Comparison of ENCODE assay signal across 30 cellular contexts in the genomic region with DNA sequence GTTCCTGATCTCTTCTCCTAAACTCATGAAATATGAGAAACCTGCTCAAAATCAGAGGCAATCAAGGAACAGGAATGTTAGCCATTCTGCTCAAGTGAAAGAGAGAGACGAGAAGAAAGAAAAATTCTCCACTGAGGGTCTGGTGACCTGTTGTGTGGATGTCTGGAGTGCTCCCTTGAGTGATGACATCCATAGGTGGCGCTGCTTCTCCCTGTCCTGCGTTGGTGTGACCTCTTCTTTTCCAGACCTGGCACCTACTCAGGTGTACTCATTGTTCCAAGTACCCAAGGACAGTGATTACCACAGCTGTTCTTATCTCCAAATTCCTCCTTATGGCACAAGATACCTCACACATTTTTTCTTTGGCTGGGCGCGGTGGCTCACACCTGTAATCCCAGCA. TPM values are rescaled to one million over a fixed set of nuclear protein-coding genes. Genes with fewer than 3 reads are reported as not detected.
DNase-seq lines count a peak whose midpoint lies in the region; ATAC-seq, FAIRE-seq and TF ChIP-seq lines count a peak whose summit lies in the region.
"Had no signal": no experiment of that assay in that cellular context is flagged by ENCODE, and none has a peak within 500 bp of the region (broad histone marks: within the 10 kb centered on the region; RNA-seq: fewer than 3 reads in every experiment).

No MANE protein-coding gene starts in this region.

- TF ChIP-seq RAD21 in HepG2 (CRISPR knock-in tag; IDR thresholded peaks at IDR 0.05) = no peak

- POLR2A ChIA-PET in HepG2 (lab: Yijun Ruan, JAX) = no interaction called here

- H3K4me3 ChIP-seq in HepG2 (replicated peaks in 1 of 3; ENCODE audit: insufficient read depth in 1 of 3, low read depth in 2 of 3, low read length in 3 of 3) = no peak overlapping the region
- no peak overlapping the region for H3K4me3 ChIP-seq in right lobe of liver
- H3K4me3 ChIP-seq in WERI-Rb-1 (ENCODE audit: low read depth, low read length) = no peak overlapping the region
- no peak overlapping the region for H3K4me3 ChIP-seq in SJCRH30
- H3K4me3 ChIP-seq in mucosa of descending colon = no peak overlapping the region
- H3K4me3 ChIP-seq: A549, breast epithelium, hepatocyte, psoas muscle, sigmoid colon had no signal

- H3K9ac ChIP-seq in HepG2 (ENCODE audit: insufficient read depth, low read depth, low read length) = no peak overlapping the region

- TF ChIP-seq EP300 in HepG2 (IDR thresholded peaks at IDR 0.05; ENCODE audit: low read depth in 2 of 2, low read length in 2 of 2) (no peak), HepG2 (CRISPR knock-in tag; IDR thresholded peaks at IDR 0.05; ENCODE audit: borderline replicate concordance) (no peak)

- in situ Hi-C loops in HepG2 (cut with HindIII; ENCODE audit: extremely low pct_ligation_motif_present, low pct_unique_long_range_greater_than_20kb) = no loop called here

- BruUV-seq in HepG2 (replicated peaks; lab: Mats Ljungman, UMichigan) = no TSS peak

- TF ChIP-seq POLR2A in HepG2 (IDR thresholded peaks at IDR 0.05; ENCODE audit: insufficient read depth in 1 of 2, low read depth in 2 of 2, low read length in 2 of 2) (no peak), right lobe of liver (IDR thresholded peaks at IDR 0.05) (no peak), GM12892 (IDR thresholded peaks at IDR 0.05; ENCODE audit: low read depth, low read length) (no peak)

- CTCF ChIA-PET in HepG2 (lab: Yijun Ruan, JAX; ENCODE audit: low intra/inter-chr PET ratio, low total read pairs) = no interaction called here

- FAIRE-seq in HepG2 (lab: Jason Lieb, UNC) (no peak), GM12892 (lab: Jason Lieb, UNC) (no peak)
- FAIRE-seq: A549, D721Med, GM19239, RCC 7860, urothelium cell line had no signal

- H3K27ac ChIP-seq in HepG2 (ENCODE audit: extremely low read length, insufficient read depth, low read length) (no peak overlapping the region), right lobe of liver (no peak overlapping the region), WERI-Rb-1 (no peak overlapping the region), SJCRH30 (no peak overlapping the region)
- H3K27ac ChIP-seq: A549, breast epithelium, hepatocyte, HL-60, psoas muscle, sigmoid colon had no signal

- WGBS in HepG2 (ENCODE audit: low lambda C conversion rate) = 91% methylated on average over 5 of the region's 5 CpGs
- 100% methylated on average over 1 of the region's 5 CpGs for WGBS in right lobe of liver (ENCODE audit: insufficient coverage, low coverage, low lambda C conversion rate, missing lambda C conversion rate)

- no peaks in the 10 kb centered on the region; a peak in 1 of 5 replicates for H3K27me3 ChIP-seq in HepG2 (ENCODE audit: control insufficient read depth in 1 of 2, insufficient read depth in 2 of 2, low read length in 2 of 2)
- H3K27me3 ChIP-seq in right lobe of liver = no peaks in the 10 kb centered on the region
- no peaks in the 10 kb centered on the region for H3K27me3 ChIP-seq in WERI-Rb-1 (ENCODE audit: insufficient read depth, low read depth, severe bottlenecking)
- H3K27me3 ChIP-seq in SJCRH30 = no peaks in the 10 kb centered on the region
- H3K27me3 ChIP-seq: breast epithelium, hepatocyte, sigmoid colon had no signal

- H4K20me1 ChIP-seq in HepG2 (ENCODE audit: insufficient read depth, low read length) = no peaks in the 10 kb centered on the region

- H3K4me1 ChIP-seq in HepG2 (ENCODE audit: insufficient read depth, low read length) (peaks cover 31% of the 10 kb centered on the region), right lobe of liver (peaks cover 0 to 5% (median 2%) of the 10 kb centered on the region in 4 donors), SJCRH30 (no peaks in the 10 kb centered on the region), mucosa of descending colon (ENCODE audit: low read depth) (peaks cover 6% of the 10 kb centered on the region)
- H3K4me1 ChIP-seq: A549, breast epithelium had no signal

- ATAC-seq in HepG2 (no peak), right lobe of liver (no peak), mucosa of descending colon (no peak)
- ATAC-seq: A549; left cardiac atrium; natural killer cell treated with Interleukin-12 subunit alpha and Interleukin-12 subunit beta and Interleukin-15 and Interleukin-18, amount 100 ng/mL, for 72 hours; psoas muscle; stimulated activated naive CD8-positive, alpha-beta T cell treated with anti-CD3 and anti-CD28 coated beads, Interleukin-15, amount 100 ng/mL, for 72 hours had no signal

- H3K4me2 ChIP-seq in HepG2 (ENCODE audit: low read depth, low read length) = no peak overlapping the region
- H3K4me2 ChIP-seq: A549, hepatocyte had no signal

- H3K9me3 ChIP-seq in HepG2 (ENCODE audit: low read length) (no peaks in the 10 kb centered on the region), right lobe of liver (no peaks in the 10 kb centered on the region), WERI-Rb-1 (ENCODE audit: severe bottlenecking) (no peaks in the 10 kb centered on the region), SJCRH30 (replicated peaks) (0 out of 2 replicates have a peak, but pooled peaks cover 3% of the 10 kb centered on the region), mucosa of descending colon (peaks cover 5% of the 10 kb centered on the region)
- H3K9me3 ChIP-seq: sigmoid colon had no signal

- H3K79me2 ChIP-seq in HepG2 (ENCODE audit: insufficient read depth, low read length) = peaks cover 4% of the 10 kb centered on the region

- H2AFZ ChIP-seq in HepG2 (ENCODE audit: low read length) = no peak overlapping the region
- H2AFZ ChIP-seq: hepatocyte had no signal

- no peak for TF ChIP-seq CTCF in HepG2 (CRISPR knock-in tag; IDR thresholded peaks at IDR 0.05)
- no peak for TF ChIP-seq CTCF in right lobe of liver (IDR thresholded peaks at IDR 0.05)
- peak; percentile 48 for TF ChIP-seq CTCF in WERI-Rb-1 (IDR thresholded peaks at IDR 0.05; ENCODE audit: low read depth, low read length)
- TF ChIP-seq CTCF in mucosa of descending colon (IDR thresholded peaks at IDR 0.05) = no peak

- DNase-seq in HepG2 (ENCODE audit: low spot score) (no peak), right lobe of liver (no peak), WERI-Rb-1 (peak; percentile 18), SJCRH30 (no peak), mucosa of descending colon (no peak), GM12892 (ENCODE audit: insufficient read length) (no peak)
- DNase-seq: activated CD4-positive, alpha-beta T cell treated with anti-CD3 and anti-CD28 coated beads, Interleukin-2, amount 10 ng/mL, durations not matched to agents 24 days and 14 days; activated CD8-positive, alpha-beta memory T cell treated with anti-CD3 and anti-CD28 coated beads for 24 hours; activated T-cell treated with anti-CD3 and anti-CD28 coated beads for 4 hours; CD4-positive, CD25-positive, alpha-beta regulatory T cell; immature natural killer cell; left cardiac atrium; NCI-H1417; NCI-H2029 treated with DMSO at 0.1 percent for 48 hours; NCI-H524 treated with DMSO at 0.1 percent for 48 hours; psoas muscle; SHP77 treated with DMSO at 0.1 percent for 48 hours; sigmoid colon; stimulated activated CD4-positive, alpha-beta T cell treated with anti-CD3 and anti-CD28 coated beads, Interleukin-12 subunit alpha, Interleukin-12 subunit beta, amount 100 ng/mL, for 4 hours; stimulated activated CD4-positive, alpha-beta T cell treated with anti-CD3 and anti-CD28 coated beads, Interleukin-2, amount 100 ng/mL, for 48 hours; stimulated activated naive CD8-positive, alpha-beta T cell treated with anti-CD3 and anti-CD28 coated beads, Interleukin-15, amount 100 ng/mL, for 72 hours had no signal

- H3K36me3 ChIP-seq in HepG2 (replicated peaks in 1 of 2; ENCODE audit: control insufficient read depth in 1 of 2, insufficient read depth in 2 of 2, low read length in 2 of 2) = peaks cover 13 to 40% of the 10 kb centered on the region in 2 experiments; a peak in 4 of 5 replicates
- H3K36me3 ChIP-seq in right lobe of liver = peaks cover 0 to 5% (median 1%) of the 10 kb centered on the region in 4 donors
- peaks cover 32% of the 10 kb centered on the region for H3K36me3 ChIP-seq in WERI-Rb-1
- H3K36me3 ChIP-seq in SJCRH30 = peaks cover 14% of the 10 kb centered on the region
- H3K36me3 ChIP-seq in mucosa of descending colon (ENCODE audit: low read depth) = no peaks in the 10 kb centered on the region

- intact Hi-C loops in HepG2 (cut with micrococcal nuclease; ENCODE audit: unreplicated experiment) = no loop called here
- intact Hi-C loops in right lobe of liver (cut with DNase I) = no loop called here
- intact Hi-C loops in mucosa of descending colon (cut with DNase I, micrococcal nuclease) = no loop called here

RNA-seq across cellular contexts. Expression of a gene that starts 4.0 kb away (rescaled TPM):
- total RNA-seq in HepG2 (2016; rRNA removed; fragmentation: Illumina TruSeq; extraction: Trizol) = 4.8 and 5.6 TPM in 2 replicates
- total RNA-seq in HepG2 (2016; cell fraction: cytosol; rRNA removed; fragmentation: Illumina TruSeq; extraction: Trizol; ENCODE audit: low read depth) = 0.61 and 0.79 TPM in 2 replicates
- 4.7 and 7.0 TPM in 2 replicates for total RNA-seq in HepG2 (2016; cell fraction: insoluble cytoplasmic fraction; rRNA removed; fragmentation: Illumina TruSeq; extraction: Trizol)
- total RNA-seq in HepG2 (2016; cell fraction: membrane; rRNA removed; fragmentation: Illumina TruSeq; extraction: Trizol) = 2.3 and 3.2 TPM in 2 replicates
- 4.8 and 4.9 TPM in 2 replicates for total RNA-seq in HepG2 (2016; cell fraction: nucleus; rRNA removed; fragmentation: Illumina TruSeq; extraction: Trizol)
- 2.0 and 2.2 TPM in 2 replicates for polyA plus RNA-seq in HepG2 (2011; rRNA removed)
- polyA plus RNA-seq in HepG2 (2011; cell fraction: cytosol; rRNA removed) = 0.64 and 1.9 TPM in 2 replicates
- 2.8 and 3.6 TPM in 2 replicates for polyA plus RNA-seq in HepG2 (2011; cell fraction: nucleus; rRNA removed)
- 2.2 and 2.8 TPM in 2 replicates for polyA plus RNA-seq in HepG2 (2012)
- polyA plus RNA-seq in HepG2 (2016; cell fraction: cytosol; fragmentation: Illumina TruSeq; extraction: Trizol; ENCODE audit: low read depth) = 0.11 and 0.19 TPM in 2 replicates
- polyA plus RNA-seq in HepG2 (2016; cell fraction: insoluble cytoplasmic fraction; fragmentation: Illumina TruSeq; extraction: Trizol; ENCODE audit: low read depth) = 2.9 and 3.7 TPM in 2 replicates
- polyA plus RNA-seq in HepG2 (2016; cell fraction: membrane; fragmentation: Illumina TruSeq; extraction: Trizol; ENCODE audit: low read depth) = 0.66 and 0.68 TPM in 2 replicates
- polyA plus RNA-seq in HepG2 (2016; cell fraction: nucleus; fragmentation: Illumina TruSeq; extraction: Trizol; ENCODE audit: insufficient read depth, low read depth) = 5.2 and 9.6 TPM in 2 replicates
- polyA minus RNA-seq in HepG2 (2011; rRNA and poly(A)+ RNA removed; ENCODE audit: low replicate concordance) = 0.87 and 2.0 TPM in 2 replicates
- 0.99 and 1.8 TPM in 2 replicates for polyA minus RNA-seq in HepG2 (2011; cell fraction: cytosol; rRNA and poly(A)+ RNA removed)
- 4.5 and 11.2 TPM in 2 replicates for polyA minus RNA-seq in HepG2 (2011; cell fraction: nucleus; rRNA and poly(A)+ RNA removed)
- total RNA-seq in right lobe of liver = 1 to 10 TPM in 5 of 6 experiments, under 1 TPM in 1; 0.80 to 2.4 (median 1.7) TPM
- total RNA-seq in SJCRH30 (2014; rRNA removed; shearing (Covaris generic)) = 5.9 and 6.3 TPM in 2 replicates
- total RNA-seq in mucosa of descending colon = 1 to 10 TPM; 4.7 to 8.7 (median 6.0) TPM
- polyA plus RNA-seq in GM12892 (2012; ENCODE audit: missing spikeins) = 0.87 TPM
- total RNA-seq: activated CD4-positive, alpha-beta T cell treated with anti-CD3 and anti-CD28 coated beads, Interleukin-2, amount 10 ng/mL, durations not matched to agents 24 days and 14 days had no signal

RNA-seq across cellular contexts. Expression of a gene that starts 16.1 kb away (rescaled TPM):
- total RNA-seq in HepG2 (2016; rRNA removed; fragmentation: Illumina TruSeq; extraction: Trizol) = 2.3 and 3.2 TPM in 2 replicates
- 0.20 and 0.44 TPM in 2 replicates for total RNA-seq in HepG2 (2016; cell fraction: cytosol; rRNA removed; fragmentation: Illumina TruSeq; extraction: Trizol; ENCODE audit: low read depth)
- 2.4 and 2.6 TPM in 2 replicates for total RNA-seq in HepG2 (2016; cell fraction: insoluble cytoplasmic fraction; rRNA removed; fragmentation: Illumina TruSeq; extraction: Trizol)
- total RNA-seq in HepG2 (2016; cell fraction: membrane; rRNA removed; fragmentation: Illumina TruSeq; extraction: Trizol) = 1.5 and 1.7 TPM in 2 replicates
- total RNA-seq in HepG2 (2016; cell fraction: nucleus; rRNA removed; fragmentation: Illumina TruSeq; extraction: Trizol) = 2.0 and 2.3 TPM in 2 replicates
- 1.2 and 1.7 TPM in 2 replicates for polyA plus RNA-seq in HepG2 (2011; rRNA removed)
- polyA plus RNA-seq in HepG2 (2011; cell fraction: cytosol; rRNA removed) = 0.55 and 0.69 TPM in 2 replicates
- 1.4 and 2.5 TPM in 2 replicates for polyA plus RNA-seq in HepG2 (2011; cell fraction: nucleus; rRNA removed)
- polyA plus RNA-seq in HepG2 (2012) = 1.2 and 1.4 TPM in 2 replicates
- polyA plus RNA-seq in HepG2 (2016; cell fraction: cytosol; fragmentation: Illumina TruSeq; extraction: Trizol; ENCODE audit: low read depth) = 0.06 and 0.10 TPM in 2 replicates
- polyA plus RNA-seq in HepG2 (2016; cell fraction: insoluble cytoplasmic fraction; fragmentation: Illumina TruSeq; extraction: Trizol; ENCODE audit: low read depth) = 0.89 and 1.1 TPM in 2 replicates
- polyA plus RNA-seq in HepG2 (2016; cell fraction: membrane; fragmentation: Illumina TruSeq; extraction: Trizol; ENCODE audit: low read depth) = 0.27 and 0.30 TPM in 2 replicates
- 4.6 and 4.8 TPM in 2 replicates for polyA plus RNA-seq in HepG2 (2016; cell fraction: nucleus; fragmentation: Illumina TruSeq; extraction: Trizol; ENCODE audit: insufficient read depth, low read depth)
- polyA minus RNA-seq in HepG2 (2011; rRNA and poly(A)+ RNA removed; ENCODE audit: low replicate concordance) = 0.46 and 1.2 TPM in 2 replicates
- 0.70 and 1.4 TPM in 2 replicates for polyA minus RNA-seq in HepG2 (2011; cell fraction: cytosol; rRNA and poly(A)+ RNA removed)
- polyA minus RNA-seq in HepG2 (2011; cell fraction: nucleus; rRNA and poly(A)+ RNA removed) = 1.8 and 2.2 TPM in 2 replicates
- total RNA-seq in right lobe of liver = under 1 TPM; 0.35 to 0.68 (median 0.56) TPM
- 4.0 and 4.7 TPM in 2 replicates for total RNA-seq in SJCRH30 (2014; rRNA removed; shearing (Covaris generic))
- total RNA-seq in mucosa of descending colon = 1 to 10 TPM; 1.9 to 2.3 (median 2.1) TPM
- polyA plus RNA-seq in GM12892 (2012; ENCODE audit: missing spikeins) = 1.4 TPM

RNA-seq across cellular contexts. Expression of a gene that starts 30.7 kb away (rescaled TPM):
- 6.1 and 6.2 TPM in 2 replicates for total RNA-seq in HepG2 (2016; rRNA removed; fragmentation: Illumina TruSeq; extraction: Trizol)
- 3.1 and 3.3 TPM in 2 replicates for total RNA-seq in HepG2 (2016; cell fraction: cytosol; rRNA removed; fragmentation: Illumina TruSeq; extraction: Trizol; ENCODE audit: low read depth)
- total RNA-seq in HepG2 (2016; cell fraction: insoluble cytoplasmic fraction; rRNA removed; fragmentation: Illumina TruSeq; extraction: Trizol) = 6.0 and 7.2 TPM in 2 replicates
- 5.8 and 6.4 TPM in 2 replicates for total RNA-seq in HepG2 (2016; cell fraction: membrane; rRNA removed; fragmentation: Illumina TruSeq; extraction: Trizol)
- total RNA-seq in HepG2 (2016; cell fraction: nucleus; rRNA removed; fragmentation: Illumina TruSeq; extraction: Trizol) = 3.9 and 4.8 TPM in 2 replicates
- polyA plus RNA-seq in HepG2 (2011; rRNA removed) = 2.2 TPM in 2 replicates
- 1.1 and 3.2 TPM in 2 replicates for polyA plus RNA-seq in HepG2 (2011; cell fraction: cytosol; rRNA removed)
- polyA plus RNA-seq in HepG2 (2011; cell fraction: nucleus; rRNA removed) = 2.9 and 3.3 TPM in 2 replicates
- polyA plus RNA-seq in HepG2 (2012) = 2.9 and 3.4 TPM in 2 replicates
- 0.82 and 1.3 TPM in 2 replicates for polyA plus RNA-seq in HepG2 (2016; cell fraction: cytosol; fragmentation: Illumina TruSeq; extraction: Trizol; ENCODE audit: low read depth)
- 4.0 and 4.9 TPM in 2 replicates for polyA plus RNA-seq in HepG2 (2016; cell fraction: insoluble cytoplasmic fraction; fragmentation: Illumina TruSeq; extraction: Trizol; ENCODE audit: low read depth)
- 0.93 and 1.3 TPM in 2 replicates for polyA plus RNA-seq in HepG2 (2016; cell fraction: membrane; fragmentation: Illumina TruSeq; extraction: Trizol; ENCODE audit: low read depth)
- polyA plus RNA-seq in HepG2 (2016; cell fraction: nucleus; fragmentation: Illumina TruSeq; extraction: Trizol; ENCODE audit: insufficient read depth, low read depth) = 6.0 and 8.8 TPM in 2 replicates
- 1.6 and 3.2 TPM in 2 replicates for polyA minus RNA-seq in HepG2 (2011; rRNA and poly(A)+ RNA removed; ENCODE audit: low replicate concordance)
- polyA minus RNA-seq in HepG2 (2011; cell fraction: cytosol; rRNA and poly(A)+ RNA removed) = 1.1 and 1.3 TPM in 2 replicates
- polyA minus RNA-seq in HepG2 (2011; cell fraction: nucleus; rRNA and poly(A)+ RNA removed) = 4.0 and 7.8 TPM in 2 replicates
- total RNA-seq in right lobe of liver = 1 to 10 TPM in 5 of 6 experiments, under 1 TPM in 1; 0.87 to 1.8 (median 1.2) TPM
- 6.9 and 9.2 TPM in 2 replicates for total RNA-seq in SJCRH30 (2014; rRNA removed; shearing (Covaris generic))
- 1 to 10 TPM; 1.1 to 2.9 (median 1.3) TPM for total RNA-seq in mucosa of descending colon
- polyA plus RNA-seq in GM12892 (2012; ENCODE audit: missing spikeins) = 5.3 TPM

RNA-seq across cellular contexts. Expression of a gene that starts 38.3 kb away (rescaled TPM):
- total RNA-seq in HepG2 (2016; rRNA removed; fragmentation: Illumina TruSeq; extraction: Trizol) (14.0 and 16.1 TPM in 2 replicates), right lobe of liver (10 to 100 TPM in 2 of 6 experiments, 1 to 10 TPM in 4; 6.9 to 13.6 (median 8.0) TPM), mucosa of descending colon (10 to 100 TPM; 25.5 to 38.3 (median 29.8) TPM)
- total RNA-seq in HepG2 (2016; cell fraction: cytosol; rRNA removed; fragmentation: Illumina TruSeq; extraction: Trizol; ENCODE audit: low read depth) = 1.4 and 2.7 TPM in 2 replicates
- 12.6 and 14.9 TPM in 2 replicates for total RNA-seq in HepG2 (2016; cell fraction: insoluble cytoplasmic fraction; rRNA removed; fragmentation: Illumina TruSeq; extraction: Trizol)
- total RNA-seq in HepG2 (2016; cell fraction: membrane; rRNA removed; fragmentation: Illumina TruSeq; extraction: Trizol) = 5.3 and 6.8 TPM in 2 replicates
- total RNA-seq in HepG2 (2016; cell fraction: nucleus; rRNA removed; fragmentation: Illumina TruSeq; extraction: Trizol) = 25.4 and 26.1 TPM in 2 replicates
- polyA plus RNA-seq in HepG2 (2011; rRNA removed) = 13.0 TPM in 2 replicates
- 3.7 and 5.2 TPM in 2 replicates for polyA plus RNA-seq in HepG2 (2011; cell fraction: cytosol; rRNA removed)
- 23.3 and 29.0 TPM in 2 replicates for polyA plus RNA-seq in HepG2 (2011; cell fraction: nucleus; rRNA removed)
- polyA plus RNA-seq in HepG2 (2012) = 8.6 and 12.4 TPM in 2 replicates
- 0.21 and 0.29 TPM in 2 replicates for polyA plus RNA-seq in HepG2 (2016; cell fraction: cytosol; fragmentation: Illumina TruSeq; extraction: Trizol; ENCODE audit: low read depth)
- 4.6 and 5.5 TPM in 2 replicates for polyA plus RNA-seq in HepG2 (2016; cell fraction: insoluble cytoplasmic fraction; fragmentation: Illumina TruSeq; extraction: Trizol; ENCODE audit: low read depth)
- 0.48 and 1.4 TPM in 2 replicates for polyA plus RNA-seq in HepG2 (2016; cell fraction: membrane; fragmentation: Illumina TruSeq; extraction: Trizol; ENCODE audit: low read depth)
- 58.1 and 62.2 TPM in 2 replicates for polyA plus RNA-seq in HepG2 (2016; cell fraction: nucleus; fragmentation: Illumina TruSeq; extraction: Trizol; ENCODE audit: insufficient read depth, low read depth)
- polyA minus RNA-seq in HepG2 (2011; rRNA and poly(A)+ RNA removed; ENCODE audit: low replicate concordance) = 6.4 and 10.4 TPM in 2 replicates
- polyA minus RNA-seq in HepG2 (2011; cell fraction: cytosol; rRNA and poly(A)+ RNA removed) = 4.8 and 7.7 TPM in 2 replicates
- polyA minus RNA-seq in HepG2 (2011; cell fraction: nucleus; rRNA and poly(A)+ RNA removed) = 37.5 and 48.6 TPM in 2 replicates
- total RNA-seq in SJCRH30 (2014; rRNA removed; shearing (Covaris generic)) = 18.1 and 26.3 TPM in 2 replicates
- 22.3 TPM for polyA plus RNA-seq in GM12892 (2012; ENCODE audit: missing spikeins)

RNA-seq across cellular contexts. Expression of a gene that starts 53.1 kb away (rescaled TPM):
- total RNA-seq in HepG2 (2016; rRNA removed; fragmentation: Illumina TruSeq; extraction: Trizol) (5.5 and 6.0 TPM in 2 replicates), right lobe of liver (1 to 10 TPM; 1.0 to 5.8 (median 1.8) TPM), mucosa of descending colon (1 to 10 TPM; 3.2 to 5.2 (median 3.8) TPM)
- total RNA-seq in HepG2 (2016; cell fraction: cytosol; rRNA removed; fragmentation: Illumina TruSeq; extraction: Trizol; ENCODE audit: low read depth) = 1.1 and 1.6 TPM in 2 replicates
- total RNA-seq in HepG2 (2016; cell fraction: insoluble cytoplasmic fraction; rRNA removed; fragmentation: Illumina TruSeq; extraction: Trizol) = 4.5 and 5.1 TPM in 2 replicates
- 2.8 and 3.3 TPM in 2 replicates for total RNA-seq in HepG2 (2016; cell fraction: membrane; rRNA removed; fragmentation: Illumina TruSeq; extraction: Trizol)
- total RNA-seq in HepG2 (2016; cell fraction: nucleus; rRNA removed; fragmentation: Illumina TruSeq; extraction: Trizol) = 5.5 and 6.0 TPM in 2 replicates
- 2.4 TPM in 2 replicates for polyA plus RNA-seq in HepG2 (2011; rRNA removed)
- polyA plus RNA-seq in HepG2 (2011; cell fraction: cytosol; rRNA removed) = 0.86 and 1.4 TPM in 2 replicates
- 2.3 and 3.8 TPM in 2 replicates for polyA plus RNA-seq in HepG2 (2011; cell fraction: nucleus; rRNA removed)
- polyA plus RNA-seq in HepG2 (2012) = 1.7 and 2.8 TPM in 2 replicates
- 0.20 and 0.24 TPM in 2 replicates for polyA plus RNA-seq in HepG2 (2016; cell fraction: cytosol; fragmentation: Illumina TruSeq; extraction: Trizol; ENCODE audit: low read depth)
- 3.5 and 4.2 TPM in 2 replicates for polyA plus RNA-seq in HepG2 (2016; cell fraction: insoluble cytoplasmic fraction; fragmentation: Illumina TruSeq; extraction: Trizol; ENCODE audit: low read depth)
- polyA plus RNA-seq in HepG2 (2016; cell fraction: membrane; fragmentation: Illumina TruSeq; extraction: Trizol; ENCODE audit: low read depth) = 0.80 and 1.0 TPM in 2 replicates
- 8.9 TPM in 2 replicates for polyA plus RNA-seq in HepG2 (2016; cell fraction: nucleus; fragmentation: Illumina TruSeq; extraction: Trizol; ENCODE audit: insufficient read depth, low read depth)
- polyA minus RNA-seq in HepG2 (2011; rRNA and poly(A)+ RNA removed; ENCODE audit: low replicate concordance) = 1.9 and 4.8 TPM in 2 replicates
- polyA minus RNA-seq in HepG2 (2011; cell fraction: cytosol; rRNA and poly(A)+ RNA removed) = 1.1 and 2.4 TPM in 2 replicates
- 4.6 and 5.7 TPM in 2 replicates for polyA minus RNA-seq in HepG2 (2011; cell fraction: nucleus; rRNA and poly(A)+ RNA removed)
- total RNA-seq in SJCRH30 (2014; rRNA removed; shearing (Covaris generic)) = 6.0 and 6.5 TPM in 2 replicates
- polyA plus RNA-seq in GM12892 (2012; ENCODE audit: missing spikeins) = 3.6 TPM
